Comparison of ENCODE assay signal across 1 cellular context in genomic region chr22:42632096-42632495, GRCh38.
TF ChIP-seq lines count a peak whose summit lies in the region.

No MANE protein-coding gene starts in this region.

TF ChIP-seq in IMR-90, 13 proteins besides CTCF, POLR2A, EP300 and RAD21:
- TF ChIP-seq SMC3 (IDR thresholded peaks at IDR 0.05; ENCODE audit: low read depth, low read length) = peak; percentile 38
- TF ChIP-seq CEBPB (IDR thresholded peaks at IDR 0.05; ENCODE audit: low read depth, low read length) = no peak
TF ChIP-seq in IMR-90: peak in this region for 1.
